In genomic region chr1:111739222-111739983, GRCh38 we compare ENCODE assay signal across 8 cellular contexts. TPM values are rescaled to one million over a fixed set of nuclear protein-coding genes. Genes with fewer than 3 reads are reported as not detected.
A peak's percentile ranks its signal among the peaks of the same experiment; 100 is the strongest.
DNase-seq lines count a peak whose midpoint lies in the region; ATAC-seq and TF ChIP-seq lines count a peak whose summit lies in the region.

INKA2 (minus strand) TSS chr1:111739395; CDS start chr1:111739242, 153 bp downstream.

- ATAC-seq in GM19025 (IDR thresholded peaks at IDR 0.05; ENCODE audit: low read depth, unreplicated experiment), result peak; percentile 80
- peak; percentile 84 for ATAC-seq in HG03196 (IDR thresholded peaks at IDR 0.05; ENCODE audit: unreplicated experiment)

- H3K9me3 Mint-ChIP-seq in chondrocyte (ENCODE audit: low read depth), result no peaks in the 10 kb centered on the region

- H3K36me3 Mint-ChIP-seq in chondrocyte (ENCODE audit: low read depth), result no peaks in the 10 kb centered on the region

- H3K27ac ChIP-seq in layer of hippocampus (ENCODE audit: low read depth, low read length), result peak within 1 kb of the TSS; percentile 72

- no peaks in the 10 kb centered on the region for H3K27me3 ChIP-seq in layer of hippocampus (ENCODE audit: control insufficient read depth, insufficient read depth, low read length)

- peak within 1 kb of the TSS; percentile 84 for H3K4me3 Mint-ChIP-seq in chondrocyte (ENCODE audit: unreplicated experiment)

- H3K27me3 Mint-ChIP-seq in chondrocyte (ENCODE audit: low read depth), result no peaks in the 10 kb centered on the region

- peak within 1 kb of the TSS; percentile 97 for H3K27ac Mint-ChIP-seq in chondrocyte (ENCODE audit: unreplicated experiment)

- H3K4me1 Mint-ChIP-seq in chondrocyte (ENCODE audit: low read depth), result peaks cover 20% of the 10 kb centered on the region

- peak; percentile 89 for DNase-seq in Ammon's horn (ENCODE audit: low spot score)
- peak; percentile 96 for DNase-seq in NCI-H345 (lab: John Stamatoyannopoulos, UW)
- DNase-seq in activated CD4-positive, alpha-beta T cell treated with anti-CD3 and anti-CD28 coated beads for 24 hours (ENCODE audit: low read depth in 2 of 2), result peak; percentile 56 to 77
- DNase-seq in chondrocyte (ENCODE audit: low spot score), result no peak
- DNase-seq in stimulated activated CD4-positive, alpha-beta T cell treated with anti-CD3 and anti-CD28 coated beads, Interleukin-1b, Interleukin-23, amount 100 ng/mL, for 24 hours (ENCODE audit: low read depth in 4 of 4, low spot score in 1 of 4), result peak in 3 of 4 experiments; percentile 49 to 77 (median 66)

- TF ChIP-seq CTCF in chondrocyte (IDR thresholded peaks at IDR 0.05), result peak; percentile 4

RNA-seq across cellular contexts. Expression of gene INKA2, which starts in this region (rescaled TPM):
- 2.8 to 5.4 TPM (median 3.6 TPM) in 3 replicates for total RNA-seq in chondrocyte
